In genomic region chr16:85682516-85682915, GRCh38 we compare ENCODE assay signal across 17 cellular contexts. TPM values are rescaled to one million over a fixed set of nuclear protein-coding genes. Genes with fewer than 3 reads are reported as not detected.
DNase-seq lines count a peak whose midpoint lies in the region; ATAC-seq and TF ChIP-seq lines count a peak whose summit lies in the region.
"Had no signal": no experiment of that assay in that cellular context is flagged by ENCODE, and none has a peak within 500 bp of the region (broad histone marks: within the 10 kb centered on the region; RNA-seq: fewer than 3 reads in every experiment).

No MANE protein-coding gene starts in this region.

- no peak overlapping the region for H3K27ac Mint-ChIP-seq in activated T-helper 17 cell treated with anti-CD3 and anti-CD28 coated beads, Interleukin-2, amount 50 U/mL, for 72 hours
- no peak overlapping the region for H3K27ac Mint-ChIP-seq in stimulated activated naive B cell treated with anti-CD40 and anti-IgM and Interleukin-4, amounts not matched to agents 10 μg/mL and 1 μg/mL and 100 μg/mL, for 72 hours
- H3K27ac Mint-ChIP-seq: CD4-positive, alpha-beta T cell had no signal

- POLR2A ChIA-PET in RWPE1 (lab: Yijun Ruan, JAX; ENCODE audit: low non-redundant PET): interaction anchor here (0.7 kb wide), 1 partner anchor 296 kb away, joined by 3 read pairs; no protein-coding TSS in a partner anchor

- H3K4me2 ChIP-seq in osteoblast (ENCODE audit: insufficient read depth, low read length): no peak overlapping the region

- H3K36me3 ChIP-seq in heart left ventricle: peaks cover 0 to 9% (median 0%) of the 10 kb centered on the region in 9 donors
- H3K36me3 ChIP-seq in osteoblast (ENCODE audit: insufficient read depth, low read length): peaks cover 21% of the 10 kb centered on the region

- no peak overlapping the region for H3K27ac ChIP-seq in heart left ventricle
- peak overlapping the region; percentile 10; the same call in 1 of the 2 replicates for H3K27ac ChIP-seq in RWPE1
- H3K27ac ChIP-seq in osteoblast (ENCODE audit: low read depth, low read length): no peak overlapping the region
- H3K27ac ChIP-seq: GM23248, SJCRH30 had no signal

- TF ChIP-seq CTCF in heart left ventricle (IDR thresholded peaks at IDR 0.05) (no peak), RWPE1 (conservative IDR thresholded peaks at IDR 0.05; ENCODE audit: low read depth) (no peak), osteoblast (IDR thresholded peaks at IDR 0.05; ENCODE audit: extremely low read depth, low read depth, low read length) (no peak)

- H3K9me3 ChIP-seq in heart left ventricle: no peaks in the 10 kb centered on the region
- no peaks in the 10 kb centered on the region for H3K9me3 ChIP-seq in osteoblast (ENCODE audit: low read depth, low read length)
- H3K9me3 ChIP-seq: Caco-2, SJCRH30 had no signal

- H3K27me3 ChIP-seq in heart left ventricle (no peaks in the 10 kb centered on the region), osteoblast (ENCODE audit: insufficient read depth, low read length) (no peaks in the 10 kb centered on the region)
- H3K27me3 ChIP-seq: SJCRH30 had no signal

- H3K4me1 ChIP-seq in heart left ventricle (no peaks in the 10 kb centered on the region), osteoblast (ENCODE audit: insufficient read depth, low read length) (no peaks in the 10 kb centered on the region)
- H3K4me1 ChIP-seq: SJCRH30 had no signal

- no peaks in the 10 kb centered on the region for H4K20me1 ChIP-seq in osteoblast (ENCODE audit: insufficient read depth, low read length)

- no peak for ATAC-seq in Right ventricle myocardium superior (ENCODE audit: poor library complexity)
- no peak for ATAC-seq in heart left ventricle
- ATAC-seq in HG03159 (IDR thresholded peaks at IDR 0.05; ENCODE audit: unreplicated experiment): no peak
- ATAC-seq in activated T-helper 17 cell treated with anti-CD3 and anti-CD28 coated beads, Interleukin-2, amount 50 U/mL, for 72 hours (replicated peaks): no peak
- ATAC-seq in stimulated activated naive B cell treated with anti-CD40 and anti-IgM and Interleukin-4, amounts not matched to agents 10 μg/mL and 1 μg/mL and 100 μg/mL, for 72 hours (replicated peaks): no peak

- H3K4me3 ChIP-seq in heart left ventricle (no peak overlapping the region), osteoblast (ENCODE audit: insufficient read depth, low read length) (no peak overlapping the region)
- H3K4me3 ChIP-seq: GM23248, SJCRH30 had no signal

- peak; percentile 19 for DNase-seq in Right ventricle myocardium superior
- DNase-seq in heart left ventricle: no peak
- DNase-seq in RWPE1 (ENCODE audit: low spot score): no peak
- DNase-seq in osteoblast (ENCODE audit: insufficient read length, low spot score, missing footprints): peak; percentile 56
- no peak for DNase-seq in stimulated activated naive B cell treated with anti-CD40 and anti-IgM and Interleukin-4, amounts not matched to agents 10 μg/mL and 1 μg/mL and 100 μg/mL, for 72 hours
- DNase-seq: Caco-2; CD4-positive, alpha-beta T cell; DMS 273 treated with DMSO at 0.1 percent for 48 hours; GM23248; H9; NCI-H1694; NCI-H2081; NCI-H446 treated with DMSO at 0.1 percent for 48 hours; NK-92 treated with Interleukin-12 subunit alpha and Interleukin-12 subunit beta, amount 100 ng/mL, for 24 hours; SJCRH30 had no signal

- 83 to 94% (median 92%) methylated on average over 9 of the region's 9 CpGs for WGBS in heart left ventricle, 4 donors

- H3K4me1 Mint-ChIP-seq in activated T-helper 17 cell treated with anti-CD3 and anti-CD28 coated beads, Interleukin-2, amount 50 U/mL, for 72 hours: peaks cover 5% of the 10 kb centered on the region
- H3K4me1 Mint-ChIP-seq in stimulated activated naive B cell treated with anti-CD40 and anti-IgM and Interleukin-4, amounts not matched to agents 10 μg/mL and 1 μg/mL and 100 μg/mL, for 72 hours: peaks cover 14 to 24% of the 10 kb centered on the region in 2 donors

- TF ChIP-seq POLR2A in heart left ventricle (IDR thresholded peaks at IDR 0.05): no peak

- H2AFZ ChIP-seq in osteoblast (ENCODE audit: low read length): no peak overlapping the region
- H2AFZ ChIP-seq: GM23248 had no signal

- intact Hi-C loops in Right ventricle myocardium superior (cut with DNase I) (no loop called here), heart left ventricle (cut with DNase I) (no loop called here)

- peaks cover under 1% of the 10 kb centered on the region for H3K79me2 ChIP-seq in osteoblast (ENCODE audit: insufficient read depth, low read length)

- CTCF ChIA-PET in RWPE1 (lab: Yijun Ruan, JAX): interaction anchor here (0.7 to 1.4 kb wide), 3 partner anchors 23 to 51 kb away, joined by 3 to 7 read pairs (median 6); no protein-coding TSS in a partner anchor

- no peak overlapping the region for H3K4me3 Mint-ChIP-seq in activated T-helper 17 cell treated with anti-CD3 and anti-CD28 coated beads, Interleukin-2, amount 50 U/mL, for 72 hours
- H3K4me3 Mint-ChIP-seq in stimulated activated naive B cell treated with anti-CD40 and anti-IgM and Interleukin-4, amounts not matched to agents 10 μg/mL and 1 μg/mL and 100 μg/mL, for 72 hours: no peak overlapping the region
- H3K4me3 Mint-ChIP-seq: CD4-positive, alpha-beta T cell; H9 had no signal

- H3K9me3 Mint-ChIP-seq in activated T-helper 17 cell treated with anti-CD3 and anti-CD28 coated beads, Interleukin-2, amount 50 U/mL, for 72 hours: no peaks in the 10 kb centered on the region
- no peaks in the 10 kb centered on the region for H3K9me3 Mint-ChIP-seq in stimulated activated naive B cell treated with anti-CD40 and anti-IgM and Interleukin-4, amounts not matched to agents 10 μg/mL and 1 μg/mL and 100 μg/mL, for 72 hours
- H3K9me3 Mint-ChIP-seq: CD4-positive, alpha-beta T cell; H9 had no signal

- H3K27me3 Mint-ChIP-seq in activated T-helper 17 cell treated with anti-CD3 and anti-CD28 coated beads, Interleukin-2, amount 50 U/mL, for 72 hours: no peaks in the 10 kb centered on the region
- no peaks in the 10 kb centered on the region for H3K27me3 Mint-ChIP-seq in stimulated activated naive B cell treated with anti-CD40 and anti-IgM and Interleukin-4, amounts not matched to agents 10 μg/mL and 1 μg/mL and 100 μg/mL, for 72 hours
- H3K27me3 Mint-ChIP-seq: CD4-positive, alpha-beta T cell had no signal

- peaks cover 95% of the 10 kb centered on the region for H3K36me3 Mint-ChIP-seq in activated T-helper 17 cell treated with anti-CD3 and anti-CD28 coated beads, Interleukin-2, amount 50 U/mL, for 72 hours (ENCODE audit: low read depth)
- peaks cover 8 to 34% of the 10 kb centered on the region in 2 donors for H3K36me3 Mint-ChIP-seq in stimulated activated naive B cell treated with anti-CD40 and anti-IgM and Interleukin-4, amounts not matched to agents 10 μg/mL and 1 μg/mL and 100 μg/mL, for 72 hours

RNA-seq across cellular contexts. Expression of gene GINS2, which starts 6.2 kb away (rescaled TPM):
- total RNA-seq in Right ventricle myocardium superior (0.81 TPM), heart left ventricle (1 to 10 TPM in 1 of 9 donors, under 1 TPM in 7, not detected in 1; 0.19 to 4.2 (median 0.56) TPM), osteoblast (1.2 and 1.8 TPM in 2 replicates)
- under 1 TPM; 0.15 to 0.36 TPM for polyA plus RNA-seq in heart left ventricle
- total RNA-seq in activated T-helper 17 cell treated with anti-CD3 and anti-CD28 coated beads, Interleukin-2, amount 50 U/mL, for 72 hours: 10 to 100 TPM; 39.1 to 64.2 TPM

Comparison
In these comparisons a context has a peak if more than half of its experiments do, and no peak if none do; other contexts are left out.
1. DNase-seq: peak in Right ventricle myocardium superior (single experiment) and osteoblast (single experiment); none in heart left ventricle (0 of 5), RWPE1 (single experiment) and stimulated activated naive B cell treated with anti-CD40 and anti-IgM and Interleukin-4, amounts not matched to agents 10 μg/mL and 1 μg/mL and 100 μg/mL, for 72 hours (single experiment).
2. RNA of gene GINS2, which starts 6.2 kb away (total RNA-seq): 39.1 to 64.2 TPM in activated T-helper 17 cell treated with anti-CD3 and anti-CD28 coated beads, Interleukin-2, amount 50 U/mL, for 72 hours; 1.2 to 1.8 TPM in osteoblast, 0.81 TPM in Right ventricle myocardium superior (single experiment) and 0.19 to 4.2 TPM in heart left ventricle; every median in the first group is over 4 times any median in the second.